In the genomic region with DNA sequence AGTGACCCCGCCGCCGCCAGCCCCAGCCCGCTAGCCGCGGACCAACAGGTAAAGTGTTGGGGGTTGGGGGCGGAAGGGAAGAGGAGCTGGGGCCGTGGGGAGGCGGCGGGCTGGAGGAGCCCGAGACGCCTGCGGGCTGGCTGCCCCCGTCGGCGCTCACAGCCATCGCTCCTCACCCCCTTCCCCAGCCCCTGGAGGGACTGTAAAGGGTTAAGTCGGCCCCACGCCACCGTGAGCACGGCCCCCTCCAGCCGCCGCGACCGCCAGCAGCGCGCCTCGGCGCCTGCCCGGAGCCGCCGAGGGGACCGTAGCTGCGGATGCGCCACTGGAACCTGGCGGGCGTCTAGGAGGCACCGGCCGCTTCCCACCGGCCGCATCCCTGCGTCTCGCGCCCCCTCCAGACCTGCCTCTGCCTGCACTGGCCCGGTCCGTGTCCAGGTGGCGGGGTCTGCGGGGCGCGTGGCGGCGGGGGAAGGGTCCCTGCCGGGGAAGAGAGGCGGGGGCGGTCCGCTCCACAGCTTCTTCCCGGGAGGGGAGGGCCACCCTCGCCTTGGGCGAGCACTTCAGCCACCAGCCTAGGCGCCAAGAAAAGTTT, we compare ENCODE assay signal across 8 cellular contexts. TPM values are rescaled to one million over a fixed set of nuclear protein-coding genes. Genes with fewer than 3 reads are reported as not detected.
A peak's percentile ranks its signal among the peaks of the same experiment; 100 is the strongest.
DNase-seq lines count a peak whose midpoint lies in the region; TF ChIP-seq lines count a peak whose summit lies in the region.

No MANE protein-coding gene starts in this region.

- TF ChIP-seq POLR2A in adrenal gland (IDR thresholded peaks at IDR 0.05) = no peak

- peak overlapping the region in 2 of 3 donors; percentile 2 to 64 for H3K9ac ChIP-seq in skeletal muscle tissue (ENCODE audit: low read depth in 1 of 3, low read length in 3 of 3)

- in situ Hi-C loops in HAP-1 (cut with MboI; ENCODE audit: low sequenced_read_pairs) = no loop called here

- H3K27ac ChIP-seq in adrenal gland (peak overlapping the region in 3 of 5 donors; percentile 28 to 75 (median 68)), skeletal muscle tissue (ENCODE audit: low read depth, low read length) (no peak overlapping the region)

- H3K4me3 ChIP-seq in HAP-1 (peak overlapping the region; percentile 69), adrenal gland (peak overlapping the region; percentile 40 to 87 (median 65)), iPS-11a (ENCODE audit: low read depth, low read length) (peak overlapping the region; percentile 67), skeletal muscle tissue (ENCODE audit: low read length in 3 of 3) (peak overlapping the region; percentile 51 to 67 (median 62))

- DNase-seq in GM03348 (ENCODE audit: low spot score) (peak; percentile 51), HAP-1 (ENCODE audit: low spot score in 2 of 2) (peak; percentile 21 to 63), NCI-H146 (lab: John Stamatoyannopoulos, UW) (peak; percentile 87), adrenal gland (peak in 6 of 7 donors; percentile 14 to 45 (median 24)), MV-4-11 (lab: John Stamatoyannopoulos, UW) (no peak), NCI-H2029 treated with DMSO at 0.1 percent for 48 hours (lab: John Stamatoyannopoulos, UW) (no peak)

- WGBS in adrenal gland, 4 donors = 0 to 2% (median 1%) methylated on average over 9 to 60 of the region's 60 CpGs

- intact Hi-C loops in adrenal gland (cut with DNase I) = loop anchor here (10.0 kb wide), 1 partner anchor 59 kb away; no protein-coding TSS in a partner anchor

- TF ChIP-seq CTCF in adrenal gland (IDR thresholded peaks at IDR 0.05) = no peak

- H3K4me1 ChIP-seq in HAP-1 = peaks cover 22% of the 10 kb centered on the region
- peaks cover 7 to 8% of the 10 kb centered on the region in 2 donors for H3K4me1 ChIP-seq in adrenal gland (replicated peaks in 1 of 2)
- H3K4me1 ChIP-seq in skeletal muscle tissue (ENCODE audit: control insufficient read depth in 3 of 3, insufficient read depth in 3 of 3, low read length in 3 of 3) = peaks cover 3 to 9% (median 8%) of the 10 kb centered on the region in 3 donors

- H3K9me3 ChIP-seq in HAP-1 = no peaks in the 10 kb centered on the region
- H3K9me3 ChIP-seq in adrenal gland (replicated peaks in 1 of 3) = no peaks in the 10 kb centered on the region
- H3K9me3 ChIP-seq in skeletal muscle tissue (ENCODE audit: control insufficient read depth in 3 of 3, low read length in 3 of 3) = no peaks in the 10 kb centered on the region

- H3K27me3 ChIP-seq in HAP-1 (ENCODE audit: low read depth) = no peaks in the 10 kb centered on the region
- peaks cover 3% of the 10 kb centered on the region for H3K27me3 ChIP-seq in adrenal gland
- peaks cover 6 to 25% (median 20%) of the 10 kb centered on the region in 3 donors for H3K27me3 ChIP-seq in skeletal muscle tissue (ENCODE audit: control insufficient read depth in 3 of 3, insufficient read depth in 3 of 3, low read length in 3 of 3)

- H3K36me3 ChIP-seq in HAP-1 (replicated peaks) = no peaks in the 10 kb centered on the region
- no peaks in the 10 kb centered on the region for H3K36me3 ChIP-seq in adrenal gland (replicated peaks in 1 of 2)
- H3K36me3 ChIP-seq in skeletal muscle tissue (ENCODE audit: control insufficient read depth in 3 of 3, insufficient read depth in 3 of 3, low read length in 3 of 3) = no peaks in the 10 kb centered on the region

RNA-seq across cellular contexts. Expression of a gene that starts 0.5 kb away (rescaled TPM):
- total RNA-seq in adrenal gland (10 to 100 TPM in 3 of 8 donors, 1 to 10 TPM in 5; 2.7 to 14.1 (median 7.8) TPM), skeletal muscle tissue (8.9 TPM)
- 1 to 10 TPM in 2 of 3 donors, under 1 TPM in 1; 0.77 to 4.6 (median 1.6) TPM for polyA plus RNA-seq in adrenal gland

Comparison
In these comparisons a context has a peak if more than half of its experiments do, and no peak if none do; other contexts are left out.
1. DNase-seq: peak in GM03348 (single experiment), HAP-1 (2 of 2), NCI-H146 (single experiment) and adrenal gland (6 of 7); none in MV-4-11 (single experiment) and NCI-H2029 treated with DMSO at 0.1 percent for 48 hours (single experiment).
2. Peak in every context shown above with its lines, with median percentiles within 50 percentile points of each other: H3K4me3 ChIP-seq.